ENCODE assay signal across 8 cellular contexts in genomic region chr1:54791880-54792522, GRCh38. TPM values are rescaled to one million over a fixed set of nuclear protein-coding genes. Genes with fewer than 3 reads are reported as not detected.
DNase-seq lines count a peak whose midpoint lies in the region; ATAC-seq and TF ChIP-seq lines count a peak whose summit lies in the region.

No MANE protein-coding gene starts in this region.

- no peaks in the 10 kb centered on the region for H3K9me3 ChIP-seq in hepatocyte (ENCODE audit: low read depth)

- H3K79me2 ChIP-seq in KMS-11 (ENCODE audit: insufficient read depth, low read depth) (no peaks in the 10 kb centered on the region), hepatocyte (no peaks in the 10 kb centered on the region)

- TF ChIP-seq CTCF in KMS-11 (conservative IDR thresholded peaks at IDR 0.05; ENCODE audit: low read depth, low read length) (peak; percentile 50), hepatocyte (IDR thresholded peaks at IDR 0.05; ENCODE audit: poor library complexity) (peak; percentile 46)

- H3K4me3 ChIP-seq in KMS-11 (IDR thresholded peaks at IDR 0.05; ENCODE audit: insufficient read depth, low read depth, low read length) = no peak overlapping the region
- no peak overlapping the region for H3K4me3 ChIP-seq in hepatocyte

- DNase-seq in EH (ENCODE audit: low read depth) (peak; percentile 20), hepatocyte (ENCODE audit: low spot score) (peak; percentile 50)
- DNase-seq in activated CD4-positive, alpha-beta T cell treated with anti-CD3 and anti-CD28 coated beads, Interleukin-2, amount 50 U/mL, for 1 hour = peak; percentile 17
- DNase-seq in stimulated activated naive CD4-positive, alpha-beta T cell treated with Interleukin-2 at 50 U/mL for 16 hours (lab: John Stamatoyannopoulos, UW) = peak; percentile 21

- no peaks in the 10 kb centered on the region for H3K36me3 ChIP-seq in KMS-11 (ENCODE audit: insufficient read depth)
- no peaks in the 10 kb centered on the region for H3K36me3 ChIP-seq in hepatocyte (replicated peaks; ENCODE audit: insufficient read depth, low read depth)

- ATAC-seq in HG02759 (IDR thresholded peaks at IDR 0.05; ENCODE audit: unreplicated experiment) = no peak
- ATAC-seq in HG03139 (IDR thresholded peaks at IDR 0.05; ENCODE audit: unreplicated experiment) = no peak
- ATAC-seq in HG03045 (IDR thresholded peaks at IDR 0.05; ENCODE audit: unreplicated experiment) = no peak

- H3K27ac ChIP-seq in KMS-11 = no peak overlapping the region
- H3K27ac ChIP-seq in hepatocyte = peak overlapping the region; percentile 21

- H3K9me2 ChIP-seq in hepatocyte (replicated peaks; ENCODE audit: insufficient read depth) = no peaks in the 10 kb centered on the region

- no peak overlapping the region for H3K4me2 ChIP-seq in KMS-11
- no peak overlapping the region for H3K4me2 ChIP-seq in hepatocyte

- H3K9ac ChIP-seq in KMS-11 = no peak overlapping the region

- WGBS in hepatocyte (ENCODE audit: low lambda C conversion rate, missing lambda C conversion rate) = 85% methylated on average over 13 of the region's 13 CpGs

- H2AFZ ChIP-seq in KMS-11 (ENCODE audit: low read depth) (no peak overlapping the region), hepatocyte (no peak overlapping the region)

- H3K4me1 ChIP-seq in KMS-11 (ENCODE audit: low read depth, poor library complexity, severe bottlenecking) (no peaks in the 10 kb centered on the region), hepatocyte (ENCODE audit: insufficient read depth) (peaks cover 23% of the 10 kb centered on the region)

- no peaks in the 10 kb centered on the region for H4K20me1 ChIP-seq in KMS-11 (ENCODE audit: insufficient read depth)
- no peaks in the 10 kb centered on the region for H4K20me1 ChIP-seq in hepatocyte (ENCODE audit: insufficient read depth, poor library complexity, severe bottlenecking)

- H3K27me3 ChIP-seq in KMS-11 (ENCODE audit: insufficient read depth, low read depth) (no peaks in the 10 kb centered on the region), hepatocyte (no peaks in the 10 kb centered on the region)

RNA-seq across cellular contexts. Expression of gene TTC22, which starts 9.1 kb away (rescaled TPM):
- total RNA-seq in hepatocyte = 8.1 and 8.5 TPM in 2 replicates
- polyA plus RNA-seq in hepatocyte = 7.8 and 9.0 TPM in 2 replicates

RNA-seq across cellular contexts. Expression of gene PARS2, which starts 27.7 kb away (rescaled TPM):
- total RNA-seq in hepatocyte = 4.8 and 5.3 TPM in 2 replicates
- polyA plus RNA-seq in hepatocyte = 4.1 and 9.3 TPM in 2 replicates
